ENCODE assay signal across 8 cellular contexts in the genomic region with DNA sequence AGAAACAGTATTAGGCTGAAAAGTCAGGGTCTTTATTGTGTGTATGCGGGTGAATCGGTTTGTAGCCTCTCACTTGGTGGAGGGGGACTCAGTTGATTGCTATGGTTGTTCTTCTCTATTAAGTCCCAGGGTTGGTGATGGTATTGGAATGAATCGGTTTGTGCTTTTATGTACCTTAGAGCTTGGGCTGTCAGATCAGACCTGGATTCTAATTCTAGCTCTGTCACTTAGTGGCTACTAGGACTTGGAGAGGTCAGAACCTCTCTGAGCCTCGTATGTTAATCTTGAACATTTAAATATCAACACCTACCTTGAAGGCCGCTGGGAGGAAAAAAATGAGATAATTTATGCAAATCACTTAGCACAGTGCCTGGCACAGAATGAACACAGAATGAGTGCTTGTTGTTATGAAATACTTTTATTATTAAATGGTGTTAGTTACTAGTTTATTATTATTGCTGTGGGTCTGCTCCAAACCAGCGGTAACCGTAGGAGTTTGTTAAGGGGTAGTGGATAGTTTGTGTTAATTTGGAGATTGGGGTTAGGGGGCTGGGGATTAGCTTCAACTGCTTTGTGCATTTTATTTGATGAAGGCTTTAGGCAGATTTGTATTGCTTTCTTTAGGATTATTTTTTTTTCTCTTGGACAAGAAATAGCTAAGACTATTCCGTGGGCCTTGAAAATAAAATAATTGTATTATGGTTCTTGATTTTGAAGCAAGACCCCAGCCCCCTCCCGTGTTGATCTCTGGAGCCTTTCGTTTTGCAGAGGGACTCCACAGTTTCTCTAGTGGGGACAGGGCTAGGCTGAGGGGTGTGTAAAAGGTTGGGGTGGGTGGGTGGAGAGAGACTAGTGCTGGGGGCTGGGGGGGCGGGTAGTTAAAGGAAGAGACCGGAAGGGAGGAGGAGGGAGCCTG. TPM values are rescaled to one million over a fixed set of nuclear protein-coding genes. Genes with fewer than 3 reads are reported as not detected.
DNase-seq lines count a peak whose midpoint lies in the region; ATAC-seq, FAIRE-seq and TF ChIP-seq lines count a peak whose summit lies in the region.

No MANE protein-coding gene starts in this region.

- TF ChIP-seq POLR2A in HepG2 (IDR thresholded peaks at IDR 0.05; ENCODE audit: insufficient read depth in 1 of 2, low read depth in 2 of 2, low read length in 2 of 2) (no peak), transverse colon (IDR thresholded peaks at IDR 0.05) (peak; percentile 37)

- peak overlapping the region; percentile 78 for H3K27ac Mint-ChIP-seq in activated naive CD8-positive, alpha-beta T cell treated with anti-CD3 and anti-CD28 coated beads, Interleukin-2, amount 10 ng/mL, durations not matched to agents 7 days and 5 days

- TF ChIP-seq RAD21 in HepG2 (CRISPR knock-in tag; IDR thresholded peaks at IDR 0.05) = no peak

- TF ChIP-seq EP300 in HepG2 (IDR thresholded peaks at IDR 0.05; ENCODE audit: low read depth in 2 of 2, low read length in 2 of 2) (no peak), HepG2 (CRISPR knock-in tag; IDR thresholded peaks at IDR 0.05; ENCODE audit: borderline replicate concordance) (no peak), transverse colon (IDR thresholded peaks at IDR 0.05; ENCODE audit: low read depth) (no peak)

- H3K36me3 Mint-ChIP-seq in activated naive CD8-positive, alpha-beta T cell treated with anti-CD3 and anti-CD28 coated beads, Interleukin-2, amount 10 ng/mL, durations not matched to agents 7 days and 5 days = no peaks in the 10 kb centered on the region

- TF ChIP-seq CTCF in BE2C (IDR thresholded peaks at IDR 0.05; ENCODE audit: low read depth, low read length) = no peak
- no peak for TF ChIP-seq CTCF in HL-60 (IDR thresholded peaks at IDR 0.05; ENCODE audit: insufficient read depth, low read length)
- TF ChIP-seq CTCF in HepG2 (CRISPR knock-in tag; IDR thresholded peaks at IDR 0.05) = no peak
- peak in 2 of 5 experiments; percentile 15 to 25 for TF ChIP-seq CTCF in transverse colon (IDR thresholded peaks at IDR 0.05)

- H3K79me2 ChIP-seq in HepG2 (ENCODE audit: insufficient read depth, low read length) = peaks cover 34% of the 10 kb centered on the region

- H3K36me3 ChIP-seq in BE2C (peaks cover 8% of the 10 kb centered on the region), HepG2 (replicated peaks in 1 of 2; ENCODE audit: control insufficient read depth in 1 of 2, insufficient read depth in 2 of 2, low read length in 2 of 2) (0 out of 5 replicates have a peak, but pooled peaks cover 0 to 5% of the 10 kb centered on the region in 2 experiments), transverse colon (no peaks in the 10 kb centered on the region)

- DNase-seq in BE2C (no peak), HL-60 (ENCODE audit: low read depth in 1 of 2, low spot score in 1 of 2) (no peak), HepG2 (ENCODE audit: low spot score) (peak; percentile 21), transverse colon (no peak), NCI-H524 (lab: John Stamatoyannopoulos, UW) (no peak)
- DNase-seq in activated naive CD8-positive, alpha-beta T cell treated with anti-CD3 and anti-CD28 coated beads, Interleukin-2, amount 10 ng/mL, durations not matched to agents 7 days and 5 days = no peak
- no peak for DNase-seq in central memory CD4-positive, alpha-beta T cell

- no peak for FAIRE-seq in HepG2 (lab: Jason Lieb, UNC)

- WGBS in HepG2 (ENCODE audit: low lambda C conversion rate) = 0% methylated on average over 12 of the region's 12 CpGs
- 0 to 7% methylated on average over 5 to 11 of the region's 12 CpGs for WGBS in transverse colon (ENCODE audit: low coverage in 1 of 2), 2 donors

- H3K27me3 ChIP-seq in BE2C = no peaks in the 10 kb centered on the region
- no peaks in the 10 kb centered on the region for H3K27me3 ChIP-seq in HL-60 (ENCODE audit: insufficient read depth, poor library complexity, severe bottlenecking)
- H3K27me3 ChIP-seq in HepG2 (ENCODE audit: control insufficient read depth in 1 of 2, insufficient read depth in 2 of 2, low read length in 2 of 2) = no peaks in the 10 kb centered on the region; a peak in 1 of 5 replicates
- no peaks in the 10 kb centered on the region for H3K27me3 ChIP-seq in transverse colon

- H3K4me1 Mint-ChIP-seq in activated naive CD8-positive, alpha-beta T cell treated with anti-CD3 and anti-CD28 coated beads, Interleukin-2, amount 10 ng/mL, durations not matched to agents 7 days and 5 days = peaks cover 51% of the 10 kb centered on the region

- H3K4me3 ChIP-seq in BE2C (ENCODE audit: low read depth, low read length) (peak overlapping the region; percentile 81), HL-60 (replicated peaks; ENCODE audit: insufficient read depth, low read length) (peak overlapping the region; percentile 56), HepG2 (replicated peaks in 1 of 3; ENCODE audit: insufficient read depth in 1 of 3, low read depth in 2 of 3, low read length in 3 of 3) (peak overlapping the region; percentile 38 to 92 (median 55)), transverse colon (peak overlapping the region in 3 of 4 donors; percentile 20 to 79 (median 54))

- H3K27me3 Mint-ChIP-seq in activated naive CD8-positive, alpha-beta T cell treated with anti-CD3 and anti-CD28 coated beads, Interleukin-2, amount 10 ng/mL, durations not matched to agents 7 days and 5 days = peaks cover 6% of the 10 kb centered on the region

- H3K27ac ChIP-seq in HL-60 (replicated peaks) (peak overlapping the region; percentile 95), HepG2 (ENCODE audit: extremely low read length, insufficient read depth, low read length) (peak overlapping the region; percentile 92), transverse colon (peak overlapping the region; percentile 97 to 99 (median 99))

- POLR2A ChIA-PET in activated naive CD8-positive, alpha-beta T cell treated with anti-CD3 and anti-CD28 coated beads, Interleukin-2, amount 10 ng/mL, durations not matched to agents 7 days and 5 days (lab: Charles Lee) = interaction anchor here (0.6 to 2.7 kb wide), 5 partner anchors 13 to 1081 kb away, joined by 3 to 11 read pairs (median 6); partner anchors contain the start of genes NAA38 and TP53
- POLR2A ChIA-PET in HepG2 (lab: Yijun Ruan, JAX) = interaction anchor here (0.6 to 8.2 kb wide), 19 partner anchors 6 to 458 kb away, joined by 3 to 159 read pairs (median 4); partner anchors contain the start of genes CD68, CHD3, CNTROB and CYB5D1

- in situ Hi-C loops in HepG2 (cut with HindIII; ENCODE audit: extremely low pct_ligation_motif_present, low pct_unique_long_range_greater_than_20kb) = no loop called here
- in situ Hi-C loops in transverse colon (cut with MboI; ENCODE audit: low pct_ligation_motif_present in 1 of 4, low pct_unique_long_range_greater_than_20kb in 1 of 4, low sequenced_read_pairs in 3 of 4) = no loop called here

- ATAC-seq in activated naive CD8-positive, alpha-beta T cell treated with anti-CD3 and anti-CD28 coated beads, Interleukin-2, amount 10 ng/mL, durations not matched to agents 7 days and 5 days (ENCODE audit: low read depth) = no peak
- ATAC-seq in HepG2 = no peak
- ATAC-seq in GM21737 (IDR thresholded peaks at IDR 0.05; ENCODE audit: unreplicated experiment) = no peak

- no peak overlapping the region for H2AFZ ChIP-seq in HepG2 (ENCODE audit: low read length)

- H3K4me3 Mint-ChIP-seq in activated naive CD8-positive, alpha-beta T cell treated with anti-CD3 and anti-CD28 coated beads, Interleukin-2, amount 10 ng/mL, durations not matched to agents 7 days and 5 days = peak overlapping the region; percentile 88

- H3K9me3 ChIP-seq in BE2C (no peaks in the 10 kb centered on the region), HepG2 (ENCODE audit: low read length) (no peaks in the 10 kb centered on the region), transverse colon (no peaks in the 10 kb centered on the region)

- BruUV-seq in HepG2 (replicated peaks; lab: Mats Ljungman, UMichigan) = no TSS peak

- peak overlapping the region; percentile 67 for H3K9ac ChIP-seq in HepG2 (ENCODE audit: insufficient read depth, low read depth, low read length)

- intact Hi-C loops in HepG2 (cut with micrococcal nuclease; ENCODE audit: unreplicated experiment) = loop anchor here (2.0 kb wide), 1 partner anchor 19 kb away; the partner anchor contains the start of gene NAA38
- intact Hi-C loops in transverse colon (cut with DNase I; ENCODE audit: low total_unique reads) = no loop called here

- peaks cover 9% of the 10 kb centered on the region; the same call in 1 of the 2 replicates for H4K20me1 ChIP-seq in HepG2 (ENCODE audit: insufficient read depth, low read length)

- H3K4me1 ChIP-seq in BE2C = peaks cover 6% of the 10 kb centered on the region
- H3K4me1 ChIP-seq in HepG2 (ENCODE audit: insufficient read depth, low read length) = peaks cover 51% of the 10 kb centered on the region
- H3K4me1 ChIP-seq in transverse colon = peaks cover 37 to 80% (median 55%) of the 10 kb centered on the region in 4 donors

- H3K9me3 Mint-ChIP-seq in activated naive CD8-positive, alpha-beta T cell treated with anti-CD3 and anti-CD28 coated beads, Interleukin-2, amount 10 ng/mL, durations not matched to agents 7 days and 5 days = no peaks in the 10 kb centered on the region

- H3K4me2 ChIP-seq in HepG2 (ENCODE audit: low read depth, low read length) = peak overlapping the region; percentile 71

- CTCF ChIA-PET in HepG2 (lab: Yijun Ruan, JAX; ENCODE audit: low intra/inter-chr PET ratio, low total read pairs) = no interaction called here

RNA-seq across cellular contexts. Expression of gene KDM6B, which starts 3.6 kb away (rescaled TPM):
- 28.2 TPM for polyA plus RNA-seq in BE2C (2012; ENCODE audit: insufficient read depth, insufficient read length, low read depth)
- 10 to 100 TPM; 43.4 to 50.9 TPM for total RNA-seq in activated naive CD8-positive, alpha-beta T cell treated with anti-CD3 and anti-CD28 coated beads, Interleukin-2, amount 10 ng/mL, durations not matched to agents 7 days and 5 days
- total RNA-seq in HepG2 (2016; rRNA removed; fragmentation: Illumina TruSeq; extraction: Trizol) = 2.1 and 2.2 TPM in 2 replicates
- total RNA-seq in HepG2 (2016; cell fraction: cytosol; rRNA removed; fragmentation: Illumina TruSeq; extraction: Trizol; ENCODE audit: low read depth) = 0.30 and 1.9 TPM in 2 replicates
- total RNA-seq in HepG2 (2016; cell fraction: insoluble cytoplasmic fraction; rRNA removed; fragmentation: Illumina TruSeq; extraction: Trizol) = 1.3 and 1.6 TPM in 2 replicates
- total RNA-seq in HepG2 (2016; cell fraction: membrane; rRNA removed; fragmentation: Illumina TruSeq; extraction: Trizol) = 1.7 and 3.1 TPM in 2 replicates
- 5.8 and 6.2 TPM in 2 replicates for total RNA-seq in HepG2 (2016; cell fraction: nucleus; rRNA removed; fragmentation: Illumina TruSeq; extraction: Trizol)
- 1.3 and 1.9 TPM in 2 replicates for polyA plus RNA-seq in HepG2 (2011; rRNA removed)
- 0.42 and 0.82 TPM in 2 replicates for polyA plus RNA-seq in HepG2 (2011; cell fraction: cytosol; rRNA removed)
- polyA plus RNA-seq in HepG2 (2011; cell fraction: nucleus; rRNA removed) = 18.1 and 23.2 TPM in 2 replicates
- polyA plus RNA-seq in HepG2 (2012) = 8.4 and 13.6 TPM in 2 replicates
- polyA plus RNA-seq in HepG2 (2016; cell fraction: cytosol; fragmentation: Illumina TruSeq; extraction: Trizol; ENCODE audit: low read depth) = 0.37 and 0.83 TPM in 2 replicates
- polyA plus RNA-seq in HepG2 (2016; cell fraction: insoluble cytoplasmic fraction; fragmentation: Illumina TruSeq; extraction: Trizol; ENCODE audit: low read depth) = 2.4 and 4.0 TPM in 2 replicates
- 0.80 and 1.7 TPM in 2 replicates for polyA plus RNA-seq in HepG2 (2016; cell fraction: membrane; fragmentation: Illumina TruSeq; extraction: Trizol; ENCODE audit: low read depth)
- 21.8 and 22.9 TPM in 2 replicates for polyA plus RNA-seq in HepG2 (2016; cell fraction: nucleus; fragmentation: Illumina TruSeq; extraction: Trizol; ENCODE audit: insufficient read depth, low read depth)
- 3.6 and 8.2 TPM in 2 replicates for polyA minus RNA-seq in HepG2 (2011; rRNA and poly(A)+ RNA removed; ENCODE audit: low replicate concordance)
- 2.2 and 3.8 TPM in 2 replicates for polyA minus RNA-seq in HepG2 (2011; cell fraction: cytosol; rRNA and poly(A)+ RNA removed)
- 18.7 and 21.1 TPM in 2 replicates for polyA minus RNA-seq in HepG2 (2011; cell fraction: nucleus; rRNA and poly(A)+ RNA removed)
- 10 to 100 TPM; 18.3 to 33.7 (median 30.2) TPM for total RNA-seq in transverse colon

RNA-seq across cellular contexts. Expression of gene TMEM88, which starts 17.2 kb away (rescaled TPM):
- 98.8 TPM for polyA plus RNA-seq in BE2C (2012; ENCODE audit: insufficient read depth, insufficient read length, low read depth)
- 1 to 10 TPM; 2.9 to 3.7 TPM for total RNA-seq in activated naive CD8-positive, alpha-beta T cell treated with anti-CD3 and anti-CD28 coated beads, Interleukin-2, amount 10 ng/mL, durations not matched to agents 7 days and 5 days
- total RNA-seq in HepG2 (2016; rRNA removed; fragmentation: Illumina TruSeq; extraction: Trizol) (0.31 TPM in 1 of 2 replicates, not detected in the other), transverse colon (10 to 100 TPM in 1 of 4 donors, 1 to 10 TPM in 3; 2.4 to 13.1 (median 6.8) TPM)
- not detected in 2 replicates for total RNA-seq in HepG2 (2016; cell fraction: cytosol; rRNA removed; fragmentation: Illumina TruSeq; extraction: Trizol; ENCODE audit: low read depth)
- 0.19 TPM in 1 of 2 replicates, not detected in the other for total RNA-seq in HepG2 (2016; cell fraction: insoluble cytoplasmic fraction; rRNA removed; fragmentation: Illumina TruSeq; extraction: Trizol)
- total RNA-seq in HepG2 (2016; cell fraction: membrane; rRNA removed; fragmentation: Illumina TruSeq; extraction: Trizol) = not detected in 2 replicates
- total RNA-seq in HepG2 (2016; cell fraction: nucleus; rRNA removed; fragmentation: Illumina TruSeq; extraction: Trizol) = 1.1 TPM in 1 of 2 replicates, not detected in the other
- polyA plus RNA-seq in HepG2 (2011; rRNA removed) = 0.66 and 0.84 TPM in 2 replicates
- polyA plus RNA-seq in HepG2 (2011; cell fraction: cytosol; rRNA removed) = 0.08 and 0.43 TPM in 2 replicates
- 7.3 and 9.6 TPM in 2 replicates for polyA plus RNA-seq in HepG2 (2011; cell fraction: nucleus; rRNA removed)
- polyA plus RNA-seq in HepG2 (2012) = 0.51 and 1.9 TPM in 2 replicates
- polyA plus RNA-seq in HepG2 (2016; cell fraction: cytosol; fragmentation: Illumina TruSeq; extraction: Trizol; ENCODE audit: low read depth) = 0.26 and 0.33 TPM in 2 replicates
- 0.28 and 0.30 TPM in 2 replicates for polyA plus RNA-seq in HepG2 (2016; cell fraction: insoluble cytoplasmic fraction; fragmentation: Illumina TruSeq; extraction: Trizol; ENCODE audit: low read depth)
- 0.23 and 0.27 TPM in 2 replicates for polyA plus RNA-seq in HepG2 (2016; cell fraction: membrane; fragmentation: Illumina TruSeq; extraction: Trizol; ENCODE audit: low read depth)
- polyA plus RNA-seq in HepG2 (2016; cell fraction: nucleus; fragmentation: Illumina TruSeq; extraction: Trizol; ENCODE audit: insufficient read depth, low read depth) = 4.6 and 6.5 TPM in 2 replicates
- 0.36 TPM in 1 of 2 replicates, not detected in the other for polyA minus RNA-seq in HepG2 (2011; rRNA and poly(A)+ RNA removed; ENCODE audit: low replicate concordance)
- polyA minus RNA-seq in HepG2 (2011; cell fraction: cytosol; rRNA and poly(A)+ RNA removed) = not detected in 2 replicates
- 1.3 and 2.7 TPM in 2 replicates for polyA minus RNA-seq in HepG2 (2011; cell fraction: nucleus; rRNA and poly(A)+ RNA removed)

RNA-seq across cellular contexts. Expression of gene NAA38, which starts 19.7 kb away (rescaled TPM):
- 331 TPM for polyA plus RNA-seq in BE2C (2012; ENCODE audit: insufficient read depth, insufficient read length, low read depth)
- total RNA-seq in activated naive CD8-positive, alpha-beta T cell treated with anti-CD3 and anti-CD28 coated beads, Interleukin-2, amount 10 ng/mL, durations not matched to agents 7 days and 5 days = 10 to 100 TPM; 62.1 to 71.7 TPM
- total RNA-seq in HepG2 (2016; rRNA removed; fragmentation: Illumina TruSeq; extraction: Trizol) (91.6 and 105 TPM in 2 replicates), transverse colon (10 to 100 TPM; 59.8 to 95.3 (median 86.5) TPM)
- total RNA-seq in HepG2 (2016; cell fraction: cytosol; rRNA removed; fragmentation: Illumina TruSeq; extraction: Trizol; ENCODE audit: low read depth) = 62.3 and 74.3 TPM in 2 replicates
- 94.6 and 120 TPM in 2 replicates for total RNA-seq in HepG2 (2016; cell fraction: insoluble cytoplasmic fraction; rRNA removed; fragmentation: Illumina TruSeq; extraction: Trizol)
- 54.2 and 67.7 TPM in 2 replicates for total RNA-seq in HepG2 (2016; cell fraction: membrane; rRNA removed; fragmentation: Illumina TruSeq; extraction: Trizol)
- total RNA-seq in HepG2 (2016; cell fraction: nucleus; rRNA removed; fragmentation: Illumina TruSeq; extraction: Trizol) = 37.3 and 42.0 TPM in 2 replicates
- 43.9 and 46.9 TPM in 2 replicates for polyA plus RNA-seq in HepG2 (2011; rRNA removed)
- 35.2 and 66.3 TPM in 2 replicates for polyA plus RNA-seq in HepG2 (2011; cell fraction: cytosol; rRNA removed)
- 36.8 and 49.2 TPM in 2 replicates for polyA plus RNA-seq in HepG2 (2011; cell fraction: nucleus; rRNA removed)
- 19.2 and 22.5 TPM in 2 replicates for polyA plus RNA-seq in HepG2 (2012)
- 53.8 and 75.0 TPM in 2 replicates for polyA plus RNA-seq in HepG2 (2016; cell fraction: cytosol; fragmentation: Illumina TruSeq; extraction: Trizol; ENCODE audit: low read depth)
- polyA plus RNA-seq in HepG2 (2016; cell fraction: insoluble cytoplasmic fraction; fragmentation: Illumina TruSeq; extraction: Trizol; ENCODE audit: low read depth) = 69.5 and 79.8 TPM in 2 replicates
- 39.8 and 49.0 TPM in 2 replicates for polyA plus RNA-seq in HepG2 (2016; cell fraction: membrane; fragmentation: Illumina TruSeq; extraction: Trizol; ENCODE audit: low read depth)
- polyA plus RNA-seq in HepG2 (2016; cell fraction: nucleus; fragmentation: Illumina TruSeq; extraction: Trizol; ENCODE audit: insufficient read depth, low read depth) = 46.6 and 50.5 TPM in 2 replicates
- polyA minus RNA-seq in HepG2 (2011; rRNA and poly(A)+ RNA removed; ENCODE audit: low replicate concordance) = 21.5 and 58.0 TPM in 2 replicates
- polyA minus RNA-seq in HepG2 (2011; cell fraction: cytosol; rRNA and poly(A)+ RNA removed) = 35.5 and 51.8 TPM in 2 replicates
- polyA minus RNA-seq in HepG2 (2011; cell fraction: nucleus; rRNA and poly(A)+ RNA removed) = 13.3 and 23.4 TPM in 2 replicates

RNA-seq across cellular contexts. Expression of gene CYB5D1, which starts 20.2 kb away (rescaled TPM):
- 21.6 TPM for polyA plus RNA-seq in BE2C (2012; ENCODE audit: insufficient read depth, insufficient read length, low read depth)
- total RNA-seq in activated naive CD8-positive, alpha-beta T cell treated with anti-CD3 and anti-CD28 coated beads, Interleukin-2, amount 10 ng/mL, durations not matched to agents 7 days and 5 days = 1 to 10 TPM; 7.3 to 7.9 TPM
- total RNA-seq in HepG2 (2016; rRNA removed; fragmentation: Illumina TruSeq; extraction: Trizol) (17.0 and 21.4 TPM in 2 replicates), transverse colon (10 to 100 TPM in 1 of 4 donors, 1 to 10 TPM in 2, not detected in 1; 4.9 to 50.4 (median 9.6) TPM)
- total RNA-seq in HepG2 (2016; cell fraction: cytosol; rRNA removed; fragmentation: Illumina TruSeq; extraction: Trizol; ENCODE audit: low read depth) = 1.1 TPM in 2 replicates
- 16.9 and 20.4 TPM in 2 replicates for total RNA-seq in HepG2 (2016; cell fraction: insoluble cytoplasmic fraction; rRNA removed; fragmentation: Illumina TruSeq; extraction: Trizol)
- 9.5 and 12.3 TPM in 2 replicates for total RNA-seq in HepG2 (2016; cell fraction: membrane; rRNA removed; fragmentation: Illumina TruSeq; extraction: Trizol)
- 9.1 and 10.0 TPM in 2 replicates for total RNA-seq in HepG2 (2016; cell fraction: nucleus; rRNA removed; fragmentation: Illumina TruSeq; extraction: Trizol)
- 7.9 and 8.9 TPM in 2 replicates for polyA plus RNA-seq in HepG2 (2011; rRNA removed)
- polyA plus RNA-seq in HepG2 (2011; cell fraction: cytosol; rRNA removed) = 7.7 and 8.1 TPM in 2 replicates
- polyA plus RNA-seq in HepG2 (2011; cell fraction: nucleus; rRNA removed) = 7.1 and 7.3 TPM in 2 replicates
- 5.1 and 7.4 TPM in 2 replicates for polyA plus RNA-seq in HepG2 (2012)
- 1.4 and 1.9 TPM in 2 replicates for polyA plus RNA-seq in HepG2 (2016; cell fraction: cytosol; fragmentation: Illumina TruSeq; extraction: Trizol; ENCODE audit: low read depth)
- 20.6 and 21.0 TPM in 2 replicates for polyA plus RNA-seq in HepG2 (2016; cell fraction: insoluble cytoplasmic fraction; fragmentation: Illumina TruSeq; extraction: Trizol; ENCODE audit: low read depth)
- polyA plus RNA-seq in HepG2 (2016; cell fraction: membrane; fragmentation: Illumina TruSeq; extraction: Trizol; ENCODE audit: low read depth) = 6.2 and 7.1 TPM in 2 replicates
- polyA plus RNA-seq in HepG2 (2016; cell fraction: nucleus; fragmentation: Illumina TruSeq; extraction: Trizol; ENCODE audit: insufficient read depth, low read depth) = 14.1 and 14.8 TPM in 2 replicates
- 9.3 and 30.2 TPM in 2 replicates for polyA minus RNA-seq in HepG2 (2011; rRNA and poly(A)+ RNA removed; ENCODE audit: low replicate concordance)
- 4.3 and 5.6 TPM in 2 replicates for polyA minus RNA-seq in HepG2 (2011; cell fraction: cytosol; rRNA and poly(A)+ RNA removed)
- 4.2 and 6.0 TPM in 2 replicates for polyA minus RNA-seq in HepG2 (2011; cell fraction: nucleus; rRNA and poly(A)+ RNA removed)

RNA-seq across cellular contexts. Expression of gene CHD3, which starts 51.0 kb away (rescaled TPM):
- 66.8 TPM for polyA plus RNA-seq in BE2C (2012; ENCODE audit: insufficient read depth, insufficient read length, low read depth)
- total RNA-seq in activated naive CD8-positive, alpha-beta T cell treated with anti-CD3 and anti-CD28 coated beads, Interleukin-2, amount 10 ng/mL, durations not matched to agents 7 days and 5 days = 100 to 1,000 TPM; 194 to 199 TPM
- 3.3 and 3.7 TPM in 2 replicates for total RNA-seq in HepG2 (2016; rRNA removed; fragmentation: Illumina TruSeq; extraction: Trizol)
- 0.20 and 0.53 TPM in 2 replicates for total RNA-seq in HepG2 (2016; cell fraction: cytosol; rRNA removed; fragmentation: Illumina TruSeq; extraction: Trizol; ENCODE audit: low read depth)
- 1.6 and 3.6 TPM in 2 replicates for total RNA-seq in HepG2 (2016; cell fraction: insoluble cytoplasmic fraction; rRNA removed; fragmentation: Illumina TruSeq; extraction: Trizol)
- 1.1 and 3.2 TPM in 2 replicates for total RNA-seq in HepG2 (2016; cell fraction: membrane; rRNA removed; fragmentation: Illumina TruSeq; extraction: Trizol)
- total RNA-seq in HepG2 (2016; cell fraction: nucleus; rRNA removed; fragmentation: Illumina TruSeq; extraction: Trizol) = 4.7 and 9.3 TPM in 2 replicates
- 2.7 and 3.3 TPM in 2 replicates for polyA plus RNA-seq in HepG2 (2011; rRNA removed)
- polyA plus RNA-seq in HepG2 (2011; cell fraction: cytosol; rRNA removed) = 1.8 and 1.9 TPM in 2 replicates
- polyA plus RNA-seq in HepG2 (2011; cell fraction: nucleus; rRNA removed) = 21.5 and 21.6 TPM in 2 replicates
- 6.4 and 10.0 TPM in 2 replicates for polyA plus RNA-seq in HepG2 (2012)
- 0.57 and 0.75 TPM in 2 replicates for polyA plus RNA-seq in HepG2 (2016; cell fraction: cytosol; fragmentation: Illumina TruSeq; extraction: Trizol; ENCODE audit: low read depth)
- 1.8 and 5.2 TPM in 2 replicates for polyA plus RNA-seq in HepG2 (2016; cell fraction: insoluble cytoplasmic fraction; fragmentation: Illumina TruSeq; extraction: Trizol; ENCODE audit: low read depth)
- 1.1 and 1.3 TPM in 2 replicates for polyA plus RNA-seq in HepG2 (2016; cell fraction: membrane; fragmentation: Illumina TruSeq; extraction: Trizol; ENCODE audit: low read depth)
- polyA plus RNA-seq in HepG2 (2016; cell fraction: nucleus; fragmentation: Illumina TruSeq; extraction: Trizol; ENCODE audit: insufficient read depth, low read depth) = 15.5 and 16.4 TPM in 2 replicates
- 8.0 and 73.1 TPM in 2 replicates for polyA minus RNA-seq in HepG2 (2011; rRNA and poly(A)+ RNA removed; ENCODE audit: low replicate concordance)
- polyA minus RNA-seq in HepG2 (2011; cell fraction: cytosol; rRNA and poly(A)+ RNA removed) = 3.3 and 3.9 TPM in 2 replicates
- polyA minus RNA-seq in HepG2 (2011; cell fraction: nucleus; rRNA and poly(A)+ RNA removed) = 9.1 and 12.4 TPM in 2 replicates
- total RNA-seq in transverse colon = 10 to 100 TPM; 53.0 to 71.6 (median 62.0) TPM
